19 cellular contexts compared by ENCODE assay signal in the genomic region with DNA sequence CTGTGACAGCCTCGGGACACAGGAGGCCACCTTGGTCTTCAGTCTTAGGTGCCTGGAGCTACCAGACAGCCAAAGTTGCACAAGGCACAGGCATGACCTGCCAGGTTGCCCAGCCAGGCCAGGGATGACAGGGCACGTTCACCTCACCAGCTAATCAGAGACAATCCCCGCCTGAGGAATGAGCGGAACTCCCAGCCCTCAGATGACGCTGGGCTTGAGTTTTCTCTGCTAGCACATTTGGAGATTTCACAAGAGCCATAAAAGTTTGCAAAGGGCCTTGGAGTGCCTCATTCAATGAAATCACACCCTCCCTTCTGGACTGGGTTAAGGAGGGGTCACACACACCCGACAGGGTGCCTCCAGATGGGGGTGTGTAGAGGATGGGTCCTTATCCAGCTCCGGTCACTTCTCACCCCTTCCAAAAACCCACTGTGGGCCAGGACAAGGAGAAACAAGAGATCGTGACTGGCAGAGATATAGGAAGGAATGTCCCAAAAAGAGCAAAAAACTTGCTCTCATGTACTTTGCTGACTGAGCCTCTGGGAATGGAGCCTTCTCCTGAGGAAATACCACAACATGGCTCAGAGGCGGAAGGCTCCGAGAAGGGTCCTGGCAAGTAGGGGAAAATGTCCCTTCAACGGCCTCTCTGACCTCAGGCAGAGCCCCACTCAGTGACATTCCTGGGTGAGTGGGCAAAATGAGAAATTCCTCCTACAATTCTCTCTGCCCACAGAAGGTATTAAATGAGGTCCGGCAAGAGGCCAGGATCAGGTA.
DNase-seq lines count a peak whose midpoint lies in the region; ATAC-seq and TF ChIP-seq lines count a peak whose summit lies in the region.
"Had no signal": no experiment of that assay in that cellular context is flagged by ENCODE, and none has a peak within 500 bp of the region (broad histone marks: within the 10 kb centered on the region; RNA-seq: fewer than 3 reads in every experiment).

No MANE protein-coding gene starts in this region.

- peak; percentile 71 for ATAC-seq in left lobe of liver
- no peak for ATAC-seq in GM19328 (IDR thresholded peaks at IDR 0.05; ENCODE audit: unreplicated experiment)
- no peak for ATAC-seq in GM19455 (IDR thresholded peaks at IDR 0.05; ENCODE audit: unreplicated experiment)

- CTCF ChIA-PET in BJ (lab: Yijun Ruan, JAX) = no interaction called here

- DNase-seq in BJ (ENCODE audit: low read depth) (peak; percentile 83), HuH-7.5 (ENCODE audit: low spot score) (peak; percentile 68), left lobe of liver (ENCODE audit: low spot score) (no peak), midbrain (lab: John Stamatoyannopoulos, UW) (no peak), pons (ENCODE audit: low spot score) (no peak)
- DNase-seq: ACHN; activated CD4-positive, alpha-beta T cell treated with anti-CD3 and anti-CD28 coated beads, Interleukin-2, amount 10 ng/mL, durations not matched to agents 7 days and 5 days; activated effector memory CD4-positive, alpha-beta T cell treated with Interleukin-2 at 50 U/mL for 16 hours; CD4-positive, CD25-positive, alpha-beta regulatory T cell; dermis blood vessel endothelial cell; DMS153; HCEC 1CT; NCI-H1105 treated with DMSO at 0.1 percent for 48 hours; NCI-H2081; spleen had no signal

- H3K27me3 ChIP-seq in BJ (ENCODE audit: control insufficient read depth, insufficient read depth, low read length) = no peaks in the 10 kb centered on the region
- H3K27me3 ChIP-seq: SJSA1, spleen had no signal

- no peak for TF ChIP-seq CTCF in BJ (IDR thresholded peaks at IDR 0.05; ENCODE audit: insufficient read depth, low read depth, low read length)

- H3K4me3 ChIP-seq in BJ (ENCODE audit: low read depth, low read length) (no peak overlapping the region), skin epidermis (no peak overlapping the region)
- H3K4me3 ChIP-seq: SJSA1, spleen had no signal

- H3K36me3 ChIP-seq in BJ (ENCODE audit: control insufficient read depth, insufficient read depth, low read length) = no peaks in the 10 kb centered on the region
- H3K36me3 ChIP-seq: SJSA1, spleen had no signal

- POLR2A ChIA-PET in BJ (lab: Charles Lee) = interaction anchor here (0.6 kb wide), 1 partner anchor 105 kb away, joined by 3 read pairs; no protein-coding TSS in a partner anchor

- peak overlapping the region in 14 of 21 experiments; percentile 3 to 70 (median 50) for H3K27ac ChIP-seq in skin epidermis
- H3K27ac ChIP-seq: SJSA1, spleen had no signal

Comparison
In these comparisons a context has a peak if more than half of its experiments do, and no peak if none do; other contexts are left out.
1. DNase-seq: peak in BJ (single experiment) and HuH-7.5 (single experiment); none in left lobe of liver (single experiment), midbrain (single experiment) and pons (single experiment).